Comparison of ENCODE assay signal across 20 cellular contexts in the genomic region with DNA sequence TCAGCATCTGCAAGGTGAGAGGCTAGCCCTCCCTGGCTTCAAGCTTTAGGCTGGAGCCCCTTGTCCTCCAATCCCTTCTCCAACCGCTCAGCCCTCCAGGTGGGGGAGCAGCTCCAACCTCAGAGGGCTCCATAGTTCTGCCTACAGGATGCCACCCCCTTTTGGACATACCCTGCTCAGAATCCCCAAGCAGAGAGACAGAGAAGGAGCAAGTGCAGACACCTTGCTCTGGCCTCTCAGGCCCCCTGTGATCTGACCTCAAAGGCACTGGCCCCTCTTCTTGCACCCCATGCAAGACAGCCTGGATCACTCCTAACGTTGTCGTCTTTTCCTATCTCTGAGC.
DNase-seq lines count a peak whose midpoint lies in the region; ATAC-seq, FAIRE-seq and TF ChIP-seq lines count a peak whose summit lies in the region.
"Had no signal": no experiment of that assay in that cellular context is flagged by ENCODE, and none has a peak within 500 bp of the region (broad histone marks: within the 10 kb centered on the region; RNA-seq: fewer than 3 reads in every experiment).

No MANE protein-coding gene starts in this region.

- H3K18ac ChIP-seq in H1 (ENCODE audit: extremely low read depth, low read length): no peak overlapping the region

- no peak overlapping the region for H2BK20ac ChIP-seq in H1 (ENCODE audit: low read length)

- peaks cover 12% of the 10 kb centered on the region for H3K4me1 Mint-ChIP-seq in T-helper 2 cell treated with Interferon-gamma antibody and Interleukin-4, amounts not matched to agents 5 μg/mL and 100 μg/mL, for 36 hours (ENCODE audit: low read depth)
- H3K4me1 Mint-ChIP-seq in stimulated activated naive CD8-positive, alpha-beta T cell treated with anti-CD3 and anti-CD28 coated beads, Interleukin-15, Interleukin-2, amounts not matched to agents 100 ng/mL and 50 ng/mL, for 24 hours (ENCODE audit: low read depth): peaks cover 34% of the 10 kb centered on the region

- H2AK5ac ChIP-seq in H1 (ENCODE audit: low read depth, low read length): no peak overlapping the region

- no peaks in the 10 kb centered on the region for H4K20me1 ChIP-seq in H1 (replicated peaks in 1 of 2; ENCODE audit: control insufficient read depth in 1 of 2, insufficient read depth in 2 of 2, low read length in 2 of 2)

- H3K23me2 ChIP-seq in H1 (ENCODE audit: low read depth, low read length): no peaks in the 10 kb centered on the region

- H3K27me3 Mint-ChIP-seq in T-helper 2 cell treated with Interferon-gamma antibody and Interleukin-4, amounts not matched to agents 5 μg/mL and 100 μg/mL, for 36 hours (ENCODE audit: low read depth): no peaks in the 10 kb centered on the region
- no peaks in the 10 kb centered on the region for H3K27me3 Mint-ChIP-seq in stimulated activated naive CD8-positive, alpha-beta T cell treated with anti-CD3 and anti-CD28 coated beads, Interleukin-15, Interleukin-2, amounts not matched to agents 100 ng/mL and 50 ng/mL, for 24 hours

- H3K79me1 ChIP-seq in H1 (ENCODE audit: low read depth, low read length): no peaks in the 10 kb centered on the region

- H2AFZ ChIP-seq in H1 (ENCODE audit: low read length): no peak overlapping the region

- FAIRE-seq in H1 (lab: Jason Lieb, UNC): no peak
- FAIRE-seq: G401.6, GM18507, RCC 7860 had no signal

- TF ChIP-seq EP300 in H1 (IDR thresholded peaks at IDR 0.05; ENCODE audit: borderline replicate concordance in 1 of 2, low read depth in 2 of 2, low read length in 2 of 2): no peak

- peak overlapping the region; percentile 7 for H3K27ac Mint-ChIP-seq in T-helper 2 cell treated with Interferon-gamma antibody and Interleukin-4, amounts not matched to agents 5 μg/mL and 100 μg/mL, for 36 hours
- peak overlapping the region; percentile 11 for H3K27ac Mint-ChIP-seq in stimulated activated naive CD8-positive, alpha-beta T cell treated with anti-CD3 and anti-CD28 coated beads, Interleukin-15, Interleukin-2, amounts not matched to agents 100 ng/mL and 50 ng/mL, for 24 hours
- H3K27ac Mint-ChIP-seq: CD14-positive monocyte had no signal

- H3K4me1 ChIP-seq in H1 (replicated peaks in 1 of 4; ENCODE audit: control insufficient read depth in 3 of 4, insufficient read depth in 4 of 4, low read length in 3 of 4) (no peaks in the 10 kb centered on the region; a peak in 2 of 7 replicates), upper lobe of right lung (peaks cover 3% of the 10 kb centered on the region)

- H4K5ac ChIP-seq in H1 (ENCODE audit: insufficient read length, low read depth, low read length): no peak overlapping the region

- no peak overlapping the region for H3K9ac ChIP-seq in H1 (replicated peaks in 1 of 4; ENCODE audit: extremely low read depth in 1 of 4, low read depth in 3 of 4, low read length in 3 of 4)

- POLR2A ChIA-PET in H1 (lab: Charles Lee; ENCODE audit: partially characterized antibody): no interaction called here

- no peak overlapping the region for H3K4me3 Mint-ChIP-seq in T-helper 2 cell treated with Interferon-gamma antibody and Interleukin-4, amounts not matched to agents 5 μg/mL and 100 μg/mL, for 36 hours
- H3K4me3 Mint-ChIP-seq in stimulated activated naive CD8-positive, alpha-beta T cell treated with anti-CD3 and anti-CD28 coated beads, Interleukin-15, Interleukin-2, amounts not matched to agents 100 ng/mL and 50 ng/mL, for 24 hours: no peak overlapping the region
- H3K4me3 Mint-ChIP-seq: CD14-positive monocyte had no signal

- H3K9me3 Mint-ChIP-seq in T-helper 2 cell treated with Interferon-gamma antibody and Interleukin-4, amounts not matched to agents 5 μg/mL and 100 μg/mL, for 36 hours: no peaks in the 10 kb centered on the region
- H3K9me3 Mint-ChIP-seq in stimulated activated naive CD8-positive, alpha-beta T cell treated with anti-CD3 and anti-CD28 coated beads, Interleukin-15, Interleukin-2, amounts not matched to agents 100 ng/mL and 50 ng/mL, for 24 hours: no peaks in the 10 kb centered on the region
- H3K9me3 Mint-ChIP-seq: CD14-positive monocyte had no signal

- TF ChIP-seq POLR2A in H1 (IDR thresholded peaks at IDR 0.05; ENCODE audit: control extremely low read depth in 1 of 2, low read depth in 2 of 2, low read length in 2 of 2): no peak

- no peaks in the 10 kb centered on the region for H3K36me3 Mint-ChIP-seq in T-helper 2 cell treated with Interferon-gamma antibody and Interleukin-4, amounts not matched to agents 5 μg/mL and 100 μg/mL, for 36 hours (ENCODE audit: low read depth)
- no peaks in the 10 kb centered on the region for H3K36me3 Mint-ChIP-seq in stimulated activated naive CD8-positive, alpha-beta T cell treated with anti-CD3 and anti-CD28 coated beads, Interleukin-15, Interleukin-2, amounts not matched to agents 100 ng/mL and 50 ng/mL, for 24 hours (ENCODE audit: low read depth)
- H3K36me3 Mint-ChIP-seq: CD14-positive monocyte had no signal

- no peak overlapping the region for H3K4ac ChIP-seq in H1 (replicated peaks; ENCODE audit: insufficient read length, low read depth, low read length)

- H4K8ac ChIP-seq in H1 (ENCODE audit: extremely low read depth, insufficient read depth, low read length): no peak overlapping the region; the same call in 1 of the 2 replicates

- H3K36me3 ChIP-seq in H1 (ENCODE audit: control insufficient read depth in 2 of 4, insufficient read depth in 4 of 4, low read length in 3 of 4) (no peaks in the 10 kb centered on the region), upper lobe of right lung (no peaks in the 10 kb centered on the region)
- H3K36me3 ChIP-seq: SJCRH30 had no signal

- H3K4me3 ChIP-seq in H1 (ENCODE audit: extremely low read depth in 1 of 4, insufficient read depth in 2 of 4, low read depth in 3 of 4, low read length in 4 of 4) (no peak overlapping the region), upper lobe of right lung (no peak overlapping the region)
- H3K4me3 ChIP-seq: SJCRH30 had no signal

- WGBS in H1 (ENCODE audit: extremely low coverage in 1 of 2, insufficient coverage in 1 of 2, insufficient read length in 1 of 2, insufficient replicate concordance in 2 of 2, low coverage in 1 of 2, low lambda C conversion rate in 2 of 2, missing lambda C conversion rate in 1 of 2), 2 experiments: 81% methylated on average over 3 of the region's 3 CpGs; no CpG with 5 or more reads in 1 of the 2 experiments

- no peak overlapping the region for H4K91ac ChIP-seq in H1 (replicated peaks; ENCODE audit: insufficient read length, low read length)

- H3K27me3 ChIP-seq in H1 (replicated peaks in 1 of 4; ENCODE audit: control insufficient read depth in 3 of 4, extremely low read depth in 1 of 4, insufficient read depth in 3 of 4, low read length in 3 of 4): no peaks in the 10 kb centered on the region
- no peaks in the 10 kb centered on the region for H3K27me3 ChIP-seq in upper lobe of right lung
- H3K27me3 ChIP-seq: SJCRH30 had no signal

- no peak for ATAC-seq in stimulated activated naive CD8-positive, alpha-beta T cell treated with anti-CD3 and anti-CD28 coated beads, Interleukin-15, Interleukin-2, amounts not matched to agents 100 U/mL and 50 U/mL, for 24 hours
- peak; percentile 5 for ATAC-seq in upper lobe of right lung
- ATAC-seq in GM21619 (IDR thresholded peaks at IDR 0.05; ENCODE audit: unreplicated experiment): no peak

- peak; percentile 37 to 53; a peak in 3 of 4 replicates for TF ChIP-seq RAD21 in H1 (IDR thresholded peaks at IDR 0.05 in 1 of 2, conservative IDR thresholded peaks at IDR 0.05 in 1 of 2; ENCODE audit: low read depth in 2 of 2, low read length in 2 of 2)

- no peak overlapping the region for H2BK120ac ChIP-seq in H1 (replicated peaks; ENCODE audit: low read depth, low read length)

- intact Hi-C loops in upper lobe of right lung (cut with DNase I): no loop called here

- H2BK5ac ChIP-seq in H1 (ENCODE audit: low read depth, low read length): no peak overlapping the region

- no peak overlapping the region for H3K4me2 ChIP-seq in H1 (ENCODE audit: insufficient read depth in 1 of 2, low read depth in 2 of 2, low read length in 2 of 2)

- H3K27ac ChIP-seq in H1 (ENCODE audit: low read depth, low read length): no peak overlapping the region
- H3K27ac ChIP-seq in upper lobe of right lung: no peak overlapping the region
- H3K27ac ChIP-seq: SJCRH30 had no signal

- H3K9me3 ChIP-seq in H1 (ENCODE audit: insufficient read depth in 2 of 2, low read depth in 1 of 2, low read length in 1 of 2) (no peaks in the 10 kb centered on the region), upper lobe of right lung (no peaks in the 10 kb centered on the region)
- H3K9me3 ChIP-seq: SJCRH30 had no signal

- CTCF ChIA-PET in H1 (lab: Charles Lee; ENCODE audit: partially characterized antibody): interaction anchor here (0.7 to 10.7 kb wide), 33 partner anchors 7 to 756 kb away, joined by 3 to 150 read pairs (median 4); no protein-coding TSS in a partner anchor

- no peaks in the 10 kb centered on the region for H3K79me2 ChIP-seq in H1 (ENCODE audit: control insufficient read depth in 1 of 2, insufficient read depth in 2 of 2, low read length in 2 of 2)

- TF ChIP-seq CTCF in H1 (IDR thresholded peaks at IDR 0.05; ENCODE audit: control extremely low read depth in 1 of 3, insufficient read depth in 1 of 3, low read depth in 1 of 3, low read length in 3 of 3) (peak in 2 of 3 experiments; percentile 14 to 57; a peak in 3 of 4 replicates), upper lobe of right lung (IDR thresholded peaks at IDR 0.05) (no peak)

- H2BK15ac ChIP-seq in H1 (ENCODE audit: low read length): no peak overlapping the region

- H3K23ac ChIP-seq in H1 (ENCODE audit: insufficient read length): no peak overlapping the region

- no peak overlapping the region for H3K56ac ChIP-seq in H1 (replicated peaks; ENCODE audit: insufficient read length, low read depth, low read length)

- H3K14ac ChIP-seq in H1 (ENCODE audit: insufficient read length): no peak overlapping the region

- 0 out of 2 replicates have a peak overlapping the region, but pooled peaks have one; percentile 9 for H2BK12ac ChIP-seq in H1 (ENCODE audit: low read depth, low read length)

- DNase-seq in T-helper 2 cell treated with Interferon-gamma antibody and Interleukin-4, amounts not matched to agents 5 μg/mL and 100 μg/mL, for 36 hours (ENCODE audit: low spot score): no peak
- no peak for DNase-seq in T-helper 2 cell
- no peak for DNase-seq in stimulated activated naive CD8-positive, alpha-beta T cell treated with anti-CD3 and anti-CD28 coated beads, Interleukin-15, Interleukin-2, amounts not matched to agents 100 U/mL and 50 U/mL, for 24 hours
- no peak for DNase-seq in H1 (ENCODE audit: low read depth in 1 of 2, low spot score in 2 of 2)
- peak; percentile 29 for DNase-seq in upper lobe of right lung
- no peak for DNase-seq in HT-29 (ENCODE audit: low spot score)
- DNase-seq: 8988T, AML-193, KBM-7, NCI-H1105, NCI-H146, NCI-H2081, OCI-M1, SJCRH30 had no signal

TF ChIP-seq in H1, 55 proteins besides CTCF, POLR2A, EP300 and RAD21 (continues in another document):
- TF ChIP-seq KDM5A (IDR thresholded peaks at IDR 0.05; ENCODE audit: low read length) (no peak), MAFK (IDR thresholded peaks at IDR 0.05; ENCODE audit: low read depth, low read length) (no peak)
